In genomic region chr7:112502700-112503099, GRCh38 we compare ENCODE assay signal across 37 cellular contexts. TPM values are rescaled to one million over a fixed set of nuclear protein-coding genes. Genes with fewer than 3 reads are reported as not detected.
"Had no signal": no experiment of that assay in that cellular context is flagged by ENCODE, and none has a peak within 500 bp of the region (broad histone marks: within the 10 kb centered on the region; RNA-seq: fewer than 3 reads in every experiment).

No MANE protein-coding gene starts in this region.

- H3K27me3 ChIP-seq: ascending aorta, cardiac muscle cell had no signal

- H3K4me3 Mint-ChIP-seq: activated CD4-positive, alpha-beta memory T cell treated with anti-CD3 and anti-CD28 coated beads, Interleukin-2, amount 10 ng/mL, durations not matched to agents 7 days and 5 days; activated CD4-positive, alpha-beta T cell treated with anti-CD3 and anti-CD28 coated beads for 36 hours; activated CD4-positive, alpha-beta T cell treated with anti-CD3 and anti-CD28 coated beads, Interleukin-2, amount 10 ng/mL, durations not matched to agents 7 days and 5 days; activated CD8-positive, alpha-beta memory T cell treated with anti-CD3 and anti-CD28 coated beads, Interleukin-2, amount 10 ng/mL, durations not matched to agents 7 days and 5 days; activated CD8-positive, alpha-beta T cell treated with anti-CD3 and anti-CD28 coated beads, Interleukin-2, amount 10 ng/mL, durations not matched to agents 7 days and 5 days; activated naive CD4-positive, alpha-beta T cell treated with anti-CD3 and anti-CD28 coated beads, Interleukin-2, amount 10 ng/mL, durations not matched to agents 7 days and 5 days; activated naive CD4-positive, alpha-beta T cell treated with anti-CD3 and anti-CD28 coated beads, Interleukin-2, amount 50 U/mL, for 24 hours; activated naive CD8-positive, alpha-beta T cell; activated naive CD8-positive, alpha-beta T cell treated with anti-CD3 and anti-CD28 coated beads, Interleukin-2, amount 10 ng/mL, durations not matched to agents 7 days and 5 days; activated naive CD8-positive, alpha-beta T cell treated with anti-CD3 and anti-CD28 coated beads, Interleukin-2, amount 50 U/mL, for 24 hours; activated T-cell treated with anti-CD3 and anti-CD28 coated beads, Interleukin-2, amount 50 U/mL, for 24 hours; brain; central memory CD8-positive, alpha-beta T cell; T-cell; T-helper 2 cell treated with Interferon-gamma antibody and Interleukin-4, amounts not matched to agents 5 μg/mL and 100 μg/mL, for 36 hours; WTC11 had no signal

- H3K36me3 Mint-ChIP-seq: activated CD8-positive, alpha-beta memory T cell treated with anti-CD3 and anti-CD28 coated beads, Interleukin-2, amount 10 ng/mL, durations not matched to agents 7 days and 5 days; activated naive CD4-positive, alpha-beta T cell treated with anti-CD3 and anti-CD28 coated beads, Interleukin-2, amount 10 ng/mL, durations not matched to agents 7 days and 5 days; activated naive CD4-positive, alpha-beta T cell treated with anti-CD3 and anti-CD28 coated beads, Interleukin-2, amount 50 U/mL, for 24 hours; activated naive CD8-positive, alpha-beta T cell; activated naive CD8-positive, alpha-beta T cell treated with anti-CD3 and anti-CD28 coated beads, Interleukin-2, amount 10 ng/mL, durations not matched to agents 7 days and 5 days; brain; T-cell; WTC11 had no signal

- H3K36me3 ChIP-seq: ascending aorta, cardiac muscle cell, WERI-Rb-1 had no signal

- H3K27ac Mint-ChIP-seq: activated CD4-positive, alpha-beta memory T cell treated with anti-CD3 and anti-CD28 coated beads, Interleukin-2, amount 10 ng/mL, durations not matched to agents 7 days and 5 days; activated CD4-positive, alpha-beta T cell treated with anti-CD3 and anti-CD28 coated beads for 36 hours; activated CD4-positive, alpha-beta T cell treated with anti-CD3 and anti-CD28 coated beads, Interleukin-2, amount 10 ng/mL, durations not matched to agents 7 days and 5 days; activated CD8-positive, alpha-beta memory T cell treated with anti-CD3 and anti-CD28 coated beads, Interleukin-2, amount 10 ng/mL, durations not matched to agents 7 days and 5 days; activated CD8-positive, alpha-beta T cell treated with anti-CD3 and anti-CD28 coated beads, Interleukin-2, amount 10 ng/mL, durations not matched to agents 7 days and 5 days; activated naive CD4-positive, alpha-beta T cell treated with anti-CD3 and anti-CD28 coated beads, Interleukin-2, amount 10 ng/mL, durations not matched to agents 7 days and 5 days; activated naive CD4-positive, alpha-beta T cell treated with anti-CD3 and anti-CD28 coated beads, Interleukin-2, amount 50 U/mL, for 24 hours; activated naive CD8-positive, alpha-beta T cell; activated naive CD8-positive, alpha-beta T cell treated with anti-CD3 and anti-CD28 coated beads, Interleukin-2, amount 10 ng/mL, durations not matched to agents 7 days and 5 days; activated naive CD8-positive, alpha-beta T cell treated with anti-CD3 and anti-CD28 coated beads, Interleukin-2, amount 50 U/mL, for 24 hours; activated T-cell treated with anti-CD3 and anti-CD28 coated beads, Interleukin-2, amount 50 U/mL, for 24 hours; activated T-helper 2 cell treated with anti-CD3 and anti-CD28 coated beads, Interferon-gamma antibody, Interleukin-2, Interleukin-4, amounts not matched to agents 10 μg/mL and 5 μg/mL and 100 μg/mL, durations not matched to agents 14 hours and 24 hours and 36 hours; T-cell; T-helper 2 cell treated with Interferon-gamma antibody and Interleukin-4, amounts not matched to agents 5 μg/mL and 100 μg/mL, for 36 hours; WTC11 had no signal

- H3K4me1 Mint-ChIP-seq: activated CD4-positive, alpha-beta memory T cell treated with anti-CD3 and anti-CD28 coated beads, Interleukin-2, amount 10 ng/mL, durations not matched to agents 7 days and 5 days; activated CD4-positive, alpha-beta T cell treated with anti-CD3 and anti-CD28 coated beads for 36 hours; activated CD4-positive, alpha-beta T cell treated with anti-CD3 and anti-CD28 coated beads, Interleukin-2, amount 10 ng/mL, durations not matched to agents 7 days and 5 days; activated CD8-positive, alpha-beta memory T cell treated with anti-CD3 and anti-CD28 coated beads, Interleukin-2, amount 10 ng/mL, durations not matched to agents 7 days and 5 days; activated naive CD4-positive, alpha-beta T cell treated with anti-CD3 and anti-CD28 coated beads, Interleukin-2, amount 10 ng/mL, durations not matched to agents 7 days and 5 days; activated naive CD4-positive, alpha-beta T cell treated with anti-CD3 and anti-CD28 coated beads, Interleukin-2, amount 50 U/mL, for 24 hours; activated naive CD8-positive, alpha-beta T cell treated with anti-CD3 and anti-CD28 coated beads, Interleukin-2, amount 10 ng/mL, durations not matched to agents 7 days and 5 days; activated naive CD8-positive, alpha-beta T cell treated with anti-CD3 and anti-CD28 coated beads, Interleukin-2, amount 50 U/mL, for 24 hours; central memory CD8-positive, alpha-beta T cell; T-cell; WTC11 had no signal

- ATAC-seq: activated CD4-positive, alpha-beta T cell treated with anti-CD3 and anti-CD28 coated beads for 36 hours; activated CD4-positive, CD25-positive, alpha-beta regulatory T cell treated with anti-CD3 and anti-CD28 coated beads, Interleukin-2, amount 50 U/mL, for 24 hours; activated CD8-positive, alpha-beta memory T cell treated with anti-CD3 and anti-CD28 coated beads, Interleukin-2, amount 10 ng/mL, durations not matched to agents 7 days and 5 days; activated CD8-positive, alpha-beta T cell treated with anti-CD3 and anti-CD28 coated beads, Interleukin-2, amount 10 ng/mL, durations not matched to agents 7 days and 5 days; activated naive CD8-positive, alpha-beta T cell treated with anti-CD3 and anti-CD28 coated beads, Interleukin-2, amount 50 U/mL, for 24 hours; T-cell; WTC11 had no signal

- H3K4me1 ChIP-seq: ascending aorta had no signal

- H3K9me3 Mint-ChIP-seq: activated CD4-positive, alpha-beta memory T cell treated with anti-CD3 and anti-CD28 coated beads, Interleukin-2, amount 10 ng/mL, durations not matched to agents 7 days and 5 days; activated CD4-positive, alpha-beta T cell treated with anti-CD3 and anti-CD28 coated beads, Interleukin-2, amount 10 ng/mL, durations not matched to agents 7 days and 5 days; activated naive CD4-positive, alpha-beta T cell treated with anti-CD3 and anti-CD28 coated beads, Interleukin-2, amount 10 ng/mL, durations not matched to agents 7 days and 5 days; activated naive CD4-positive, alpha-beta T cell treated with anti-CD3 and anti-CD28 coated beads, Interleukin-2, amount 50 U/mL, for 24 hours; activated naive CD8-positive, alpha-beta T cell treated with anti-CD3 and anti-CD28 coated beads, Interleukin-2, amount 10 ng/mL, durations not matched to agents 7 days and 5 days; activated naive CD8-positive, alpha-beta T cell treated with anti-CD3 and anti-CD28 coated beads, Interleukin-2, amount 50 U/mL, for 24 hours; activated T-cell treated with anti-CD3 and anti-CD28 coated beads, Interleukin-2, amount 50 U/mL, for 24 hours; activated T-helper 2 cell treated with anti-CD3 and anti-CD28 coated beads, Interferon-gamma antibody, Interleukin-2, Interleukin-4, amounts not matched to agents 10 μg/mL and 5 μg/mL and 100 μg/mL, durations not matched to agents 14 hours and 24 hours and 36 hours; central memory CD8-positive, alpha-beta T cell; T-cell; T-helper 2 cell treated with Interferon-gamma antibody and Interleukin-4, amounts not matched to agents 5 μg/mL and 100 μg/mL, for 36 hours; WTC11 had no signal

- H3K27ac ChIP-seq: ascending aorta, cardiac muscle cell, WERI-Rb-1 had no signal

- DNase-seq: activated CD4-positive, alpha-beta memory T cell treated with anti-CD3 and anti-CD28 coated beads, Interleukin-2, amount 10 ng/mL, durations not matched to agents 7 days and 5 days; activated CD4-positive, alpha-beta T cell treated with anti-CD3 and anti-CD28 coated beads for 1 hour; activated CD4-positive, alpha-beta T cell treated with anti-CD3 and anti-CD28 coated beads for 36 hours; activated CD4-positive, alpha-beta T cell treated with anti-CD3 and anti-CD28 coated beads for 48 hours; activated CD4-positive, alpha-beta T cell treated with anti-CD3 and anti-CD28 coated beads, Interleukin-2, amount 10 ng/mL, durations not matched to agents 7 days and 5 days; activated CD4-positive, alpha-beta T cell treated with anti-CD3 and anti-CD28 coated beads, Interleukin-2, amount 50 U/mL, for 48 hours; activated CD4-positive, CD25-positive, alpha-beta regulatory T cell; activated CD8-positive, alpha-beta memory T cell treated with anti-CD3 and anti-CD28 coated beads for 24 hours; activated CD8-positive, alpha-beta memory T cell treated with anti-CD3 and anti-CD28 coated beads, Interleukin-2, amount 10 ng/mL, durations not matched to agents 7 days and 5 days; activated CD8-positive, alpha-beta memory T cell treated with anti-CD3 and anti-CD28 coated beads, Interleukin-2, amount 50 U/mL, for 48 hours; activated CD8-positive, alpha-beta T cell treated with anti-CD3 and anti-CD28 coated beads, Interleukin-2, amount 10 ng/mL, durations not matched to agents 7 days and 5 days; activated effector memory CD4-positive, alpha-beta T cell treated with Interleukin-2 at 50 U/mL for 16 hours; activated gamma-delta T cell; activated naive CD4-positive, alpha-beta T cell treated with anti-CD3 and anti-CD28 coated beads, Interleukin-2, amount 10 ng/mL, durations not matched to agents 7 days and 5 days; activated naive CD4-positive, alpha-beta T cell treated with Interleukin-2 at 50 U/mL for 16 hours; activated naive CD8-positive, alpha-beta T cell treated with anti-CD3 and anti-CD28 coated beads, Interleukin-2, amount 10 ng/mL, durations not matched to agents 7 days and 5 days; activated naive CD8-positive, alpha-beta T cell treated with anti-CD3 and anti-CD28 coated beads, Interleukin-2, amount 50 U/mL, for 24 hours; activated T-cell treated with anti-CD3 and anti-CD28 coated beads, Interleukin-2, amount 50 U/mL, for 24 hours; activated T-cell treated with anti-CD3 and anti-CD28 coated beads, Interleukin-2, amount 50 U/mL, for 48 hours; amygdala; anterior cingulate cortex; caudate nucleus; cerebellar nuclear complex; T-cell; T-helper 2 cell; T-helper 9 cell; WERI-Rb-1 had no signal

- H3K27me3 Mint-ChIP-seq: activated naive CD4-positive, alpha-beta T cell treated with anti-CD3 and anti-CD28 coated beads, Interleukin-2, amount 50 U/mL, for 24 hours had no signal

- H3K9me3 ChIP-seq: ascending aorta had no signal

- H3K4me3 ChIP-seq: ascending aorta, cardiac muscle cell had no signal

RNA-seq across cellular contexts. Expression of gene LSMEM1, which starts 21.9 kb away (rescaled TPM):
- total RNA-seq: ascending aorta had no signal
